ENCODE assay signal across 5 cellular contexts in the genomic region with DNA sequence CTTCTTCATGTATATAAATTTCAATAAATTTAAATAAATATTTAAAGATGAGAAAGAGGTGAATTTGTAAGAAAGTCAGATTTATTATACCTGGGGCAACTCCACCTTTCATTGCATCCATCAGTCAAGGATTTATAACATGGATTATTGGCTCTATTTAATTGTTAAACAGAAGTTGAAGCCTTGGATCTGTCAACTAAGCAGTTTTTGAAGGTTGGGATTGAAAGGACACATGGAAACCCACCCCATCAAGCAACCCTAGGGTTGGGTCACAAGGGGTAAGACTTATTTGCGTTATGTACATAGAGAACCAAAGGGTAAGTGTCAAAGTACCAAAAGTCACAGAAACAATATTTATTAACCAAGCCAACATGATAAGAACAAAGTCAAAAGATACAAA.
"Had no signal": no experiment of that assay in that cellular context is flagged by ENCODE, and none has a peak within 500 bp of the region (broad histone marks: within the 10 kb centered on the region; RNA-seq: fewer than 3 reads in every experiment).

No MANE protein-coding gene starts in this region.

- ATAC-seq: K562 had no signal

- FAIRE-seq: HTR-8/SVneo, K562 had no signal

- H3K9ac ChIP-seq: KMS-11 had no signal

- H3K4me3 ChIP-seq: K562 had no signal

- H3K27ac ChIP-seq: HL-60, KMS-11 had no signal

- DNase-seq: KG1 had no signal

- H3K4me2 ChIP-seq: KMS-11 had no signal
